8 cellular contexts compared by ENCODE assay signal in genomic region chr11:67420646-67421420, GRCh38. TPM values are rescaled to one million over a fixed set of nuclear protein-coding genes. Genes with fewer than 3 reads are reported as not detected.
DNase-seq lines count a peak whose midpoint lies in the region; ATAC-seq and TF ChIP-seq lines count a peak whose summit lies in the region.

No MANE protein-coding gene starts in this region.

- H3K36me3 Mint-ChIP-seq in T-helper 2 cell treated with Interferon-gamma antibody and Interleukin-4, amounts not matched to agents 5 μg/mL and 100 μg/mL, for 36 hours (ENCODE audit: low read depth), result no peaks in the 10 kb centered on the region

- H3K4me1 ChIP-seq in ascending aorta, result peaks cover 9 to 47% of the 10 kb centered on the region in 2 donors

- peak overlapping the region; percentile 90 to 98 for H3K27ac ChIP-seq in ascending aorta

- H3K4me1 Mint-ChIP-seq in T-helper 2 cell treated with Interferon-gamma antibody and Interleukin-4, amounts not matched to agents 5 μg/mL and 100 μg/mL, for 36 hours (ENCODE audit: low read depth), result peaks cover 38% of the 10 kb centered on the region

- no peaks in the 10 kb centered on the region for H3K36me3 ChIP-seq in ascending aorta

- peaks cover 10% of the 10 kb centered on the region for H3K27me3 Mint-ChIP-seq in T-helper 2 cell treated with Interferon-gamma antibody and Interleukin-4, amounts not matched to agents 5 μg/mL and 100 μg/mL, for 36 hours (ENCODE audit: low read depth)

- no peaks in the 10 kb centered on the region for H3K9me3 Mint-ChIP-seq in T-helper 2 cell treated with Interferon-gamma antibody and Interleukin-4, amounts not matched to agents 5 μg/mL and 100 μg/mL, for 36 hours

- ATAC-seq in HG02938 (IDR thresholded peaks at IDR 0.05; ENCODE audit: unreplicated experiment) (peak; percentile 58), GM18519 (IDR thresholded peaks at IDR 0.05; ENCODE audit: low FRiP score, unreplicated experiment) (no peak)

- peak in 1 of 3 experiments; percentile 25 for TF ChIP-seq CTCF in ascending aorta (IDR thresholded peaks at IDR 0.05)

- H3K9me3 ChIP-seq in ascending aorta, result no peaks in the 10 kb centered on the region

- DNase-seq in NCI-H1930 (lab: John Stamatoyannopoulos, UW), result peak; percentile 89 to 90
- peak; percentile 93 for DNase-seq in T-helper 2 cell treated with Interferon-gamma antibody and Interleukin-4, amounts not matched to agents 5 μg/mL and 100 μg/mL, for 36 hours (ENCODE audit: low spot score)
- DNase-seq in ascending aorta (ENCODE audit: low spot score in 2 of 2), result peak; percentile 82 to 98
- DNase-seq in hepatic stellate cell (ENCODE audit: low spot score), result peak; percentile 99
- DNase-seq in retina, result peak; percentile 91

- peak overlapping the region; percentile 75 to 90 for H3K4me3 ChIP-seq in ascending aorta

- H3K27me3 ChIP-seq in ascending aorta, result no peaks in the 10 kb centered on the region

- intact Hi-C loops in ascending aorta (cut with DNase I), result loop anchor here (2.0 kb wide), 1 partner anchor 18 kb away; no protein-coding TSS in a partner anchor

- H3K4me3 Mint-ChIP-seq in T-helper 2 cell treated with Interferon-gamma antibody and Interleukin-4, amounts not matched to agents 5 μg/mL and 100 μg/mL, for 36 hours, result peak overlapping the region; percentile 70

- no peak overlapping the region for H3K27ac Mint-ChIP-seq in T-helper 2 cell treated with Interferon-gamma antibody and Interleukin-4, amounts not matched to agents 5 μg/mL and 100 μg/mL, for 36 hours

- TF ChIP-seq POLR2A in GM15510 (IDR thresholded peaks at IDR 0.05; ENCODE audit: borderline replicate concordance, extremely low read depth, insufficient read length), result peak; percentile 69

RNA-seq across cellular contexts. Expression of gene CARNS1, which starts 5.4 kb away (rescaled TPM):
- 6.0 TPM for total RNA-seq in ascending aorta

RNA-seq across cellular contexts. Expression of gene RPS6KB2, which starts 7.5 kb away (rescaled TPM):
- 72.3 TPM for total RNA-seq in ascending aorta

RNA-seq across cellular contexts. Expression of gene PTPRCAP, which starts 16.6 kb away (rescaled TPM):
- total RNA-seq in ascending aorta, result 26.6 TPM

RNA-seq across cellular contexts. Expression of gene TBC1D10C, which starts 16.9 kb away (rescaled TPM):
- total RNA-seq in ascending aorta, result 0.64 TPM

RNA-seq across cellular contexts. Expression of gene PPP1CA, which starts 19.2 kb away (rescaled TPM):
- total RNA-seq in ascending aorta, result 113 TPM
